In the genomic region with DNA sequence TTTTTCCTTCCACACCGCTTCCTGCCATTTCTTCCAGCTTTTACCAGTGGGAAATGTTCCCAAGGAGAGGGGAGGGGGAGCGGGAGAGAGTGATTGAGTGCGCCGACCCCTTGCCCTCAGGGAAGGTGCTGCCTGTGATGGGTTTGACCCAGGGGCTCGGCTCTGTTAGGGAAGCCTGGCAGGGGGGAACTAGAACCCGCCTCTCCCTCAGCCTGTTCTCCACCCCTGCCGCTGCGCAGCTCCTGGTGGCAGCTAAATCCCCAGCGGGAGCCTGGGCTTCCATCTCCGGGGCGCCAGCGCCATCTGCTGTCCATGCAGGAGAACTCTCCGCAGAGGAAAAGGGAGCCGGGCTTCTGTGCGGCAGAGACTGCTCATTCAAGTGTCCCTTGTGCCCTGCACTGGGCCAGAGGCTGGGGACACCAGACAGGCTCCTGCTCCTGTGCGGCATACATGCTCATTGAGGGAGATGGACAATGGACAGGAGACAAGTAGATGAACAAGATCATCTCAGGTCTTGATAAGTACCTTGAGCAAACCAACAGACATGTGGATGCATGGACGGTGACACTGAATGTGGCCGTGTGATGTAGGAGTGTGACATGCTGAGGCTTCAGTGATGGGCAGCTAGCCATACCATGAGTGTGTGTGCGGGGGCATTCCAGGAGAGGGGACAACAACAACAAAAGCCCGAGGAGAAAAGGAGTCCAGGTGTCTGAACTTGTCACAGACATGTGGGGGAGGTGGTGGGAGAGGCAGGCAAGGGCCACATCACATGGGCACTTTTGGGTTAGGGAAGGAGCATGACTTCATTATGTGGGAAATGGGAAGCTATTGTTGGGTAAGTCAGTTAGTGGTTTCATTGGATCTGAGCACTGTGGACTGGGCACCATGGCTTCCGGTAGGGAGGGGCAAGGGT, we compare ENCODE assay signal across 2 cellular contexts.
TF ChIP-seq lines count a peak whose summit lies in the region.

No MANE protein-coding gene starts in this region.

TF ChIP-seq in A549, 52 proteins besides CTCF, POLR2A, EP300 and RAD21:
- TF ChIP-seq CBX2 (IDR thresholded peaks at IDR 0.05; ENCODE audit: borderline replicate concordance, low read depth) (no peak), SMC3 (IDR thresholded peaks at IDR 0.05) (peak; percentile 95)

TF ChIP-seq in K562, 482 proteins besides CTCF, POLR2A, EP300 and RAD21 (continues in another document):
- peak in 1 of 2 experiments; percentile 86; a peak in 3 of 4 replicates for TF ChIP-seq MAZ (CRISPR knock-in tag; conservative IDR thresholded peaks at IDR 0.05 in 1 of 2, IDR thresholded peaks at IDR 0.05 in 1 of 2)
- peak; percentile 59 for TF ChIP-seq SP1 (CRISPR knock-in tag; IDR thresholded peaks at IDR 0.05)
- TF ChIP-seq, protein P1, sequence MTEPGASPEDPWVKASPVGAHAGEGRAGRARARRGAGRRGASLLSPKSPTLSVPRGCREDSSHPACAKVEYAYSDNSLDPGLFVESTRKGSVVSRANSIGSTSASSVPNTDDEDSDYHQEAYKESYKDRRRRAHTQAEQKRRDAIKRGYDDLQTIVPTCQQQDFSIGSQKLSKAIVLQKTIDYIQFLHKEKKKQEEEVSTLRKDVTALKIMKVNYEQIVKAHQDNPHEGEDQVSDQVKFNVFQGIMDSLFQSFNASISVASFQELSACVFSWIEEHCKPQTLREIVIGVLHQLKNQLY (CRISPR knock-in tag; conservative IDR thresholded peaks at IDR 0.05), result no peak
- TF ChIP-seq POLR2B (IDR thresholded peaks at IDR 0.05; ENCODE audit: low read depth, partially characterized antibody), result no peak
- peak; percentile 33; the same call in 1 of the 2 replicates for TF ChIP-seq CTBP1 (IDR thresholded peaks at IDR 0.05; ENCODE audit: borderline replicate concordance)
- no peak for TF ChIP-seq ZNF707 (CRISPR knock-in tag; conservative IDR thresholded peaks at IDR 0.05)
- 0 out of 2 replicates have a peak, but pooled peaks have one; percentile 38 for TF ChIP-seq LCOR (CRISPR knock-in tag; IDR thresholded peaks at IDR 0.05)
- peak; percentile 14; the same call in 1 of the 2 replicates for TF ChIP-seq HCFC1 (IDR thresholded peaks at IDR 0.05; ENCODE audit: low read depth, low read length)
- peak; percentile 16; the same call in 1 of the 2 replicates for TF ChIP-seq ESRRA (IDR thresholded peaks at IDR 0.05; ENCODE audit: borderline replicate concordance, low read depth)
- peak; percentile 33; the same call in 1 of the 2 replicates for TF ChIP-seq POLR2G (IDR thresholded peaks at IDR 0.05; ENCODE audit: low read depth, low read length)
- TF ChIP-seq, protein P2, sequence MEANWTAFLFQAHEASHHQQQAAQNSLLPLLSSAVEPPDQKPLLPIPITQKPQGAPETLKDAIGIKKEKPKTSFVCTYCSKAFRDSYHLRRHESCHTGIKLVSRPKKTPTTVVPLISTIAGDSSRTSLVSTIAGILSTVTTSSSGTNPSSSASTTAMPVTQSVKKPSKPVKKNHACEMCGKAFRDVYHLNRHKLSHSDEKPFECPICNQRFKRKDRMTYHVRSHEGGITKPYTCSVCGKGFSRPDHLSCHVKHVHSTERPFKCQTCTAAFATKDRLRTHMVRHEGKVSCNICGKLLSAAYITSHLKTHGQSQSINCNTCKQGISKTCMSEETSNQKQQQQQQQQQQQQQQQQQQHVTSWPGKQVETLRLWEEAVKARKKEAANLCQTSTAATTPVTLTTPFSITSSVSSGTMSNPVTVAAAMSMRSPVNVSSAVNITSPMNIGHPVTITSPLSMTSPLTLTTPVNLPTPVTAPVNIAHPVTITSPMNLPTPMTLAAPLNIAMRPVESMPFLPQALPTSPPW (CRISPR knock-in tag; IDR thresholded peaks at IDR 0.05), result peak; percentile 58; the same call in 1 of the 2 replicates
- TF ChIP-seq PHTF2 (CRISPR knock-in tag; IDR thresholded peaks at IDR 0.05), result no peak
- peak; percentile 56; the same call in 1 of the 2 replicates for TF ChIP-seq RB1 (IDR thresholded peaks at IDR 0.05; ENCODE audit: low read depth)
- peak; percentile 48; the same call in 1 of the 2 replicates for TF ChIP-seq TCF3 (CRISPR knock-in tag; IDR thresholded peaks at IDR 0.05)
- TF ChIP-seq CREB1 (IDR thresholded peaks at IDR 0.05), result no peak
- no peak for TF ChIP-seq CREB1 (CRISPR knock-in tag; IDR thresholded peaks at IDR 0.05)
- peak; percentile 87 for TF ChIP-seq CC2D1A (IDR thresholded peaks at IDR 0.05)
- TF ChIP-seq, protein P3, sequence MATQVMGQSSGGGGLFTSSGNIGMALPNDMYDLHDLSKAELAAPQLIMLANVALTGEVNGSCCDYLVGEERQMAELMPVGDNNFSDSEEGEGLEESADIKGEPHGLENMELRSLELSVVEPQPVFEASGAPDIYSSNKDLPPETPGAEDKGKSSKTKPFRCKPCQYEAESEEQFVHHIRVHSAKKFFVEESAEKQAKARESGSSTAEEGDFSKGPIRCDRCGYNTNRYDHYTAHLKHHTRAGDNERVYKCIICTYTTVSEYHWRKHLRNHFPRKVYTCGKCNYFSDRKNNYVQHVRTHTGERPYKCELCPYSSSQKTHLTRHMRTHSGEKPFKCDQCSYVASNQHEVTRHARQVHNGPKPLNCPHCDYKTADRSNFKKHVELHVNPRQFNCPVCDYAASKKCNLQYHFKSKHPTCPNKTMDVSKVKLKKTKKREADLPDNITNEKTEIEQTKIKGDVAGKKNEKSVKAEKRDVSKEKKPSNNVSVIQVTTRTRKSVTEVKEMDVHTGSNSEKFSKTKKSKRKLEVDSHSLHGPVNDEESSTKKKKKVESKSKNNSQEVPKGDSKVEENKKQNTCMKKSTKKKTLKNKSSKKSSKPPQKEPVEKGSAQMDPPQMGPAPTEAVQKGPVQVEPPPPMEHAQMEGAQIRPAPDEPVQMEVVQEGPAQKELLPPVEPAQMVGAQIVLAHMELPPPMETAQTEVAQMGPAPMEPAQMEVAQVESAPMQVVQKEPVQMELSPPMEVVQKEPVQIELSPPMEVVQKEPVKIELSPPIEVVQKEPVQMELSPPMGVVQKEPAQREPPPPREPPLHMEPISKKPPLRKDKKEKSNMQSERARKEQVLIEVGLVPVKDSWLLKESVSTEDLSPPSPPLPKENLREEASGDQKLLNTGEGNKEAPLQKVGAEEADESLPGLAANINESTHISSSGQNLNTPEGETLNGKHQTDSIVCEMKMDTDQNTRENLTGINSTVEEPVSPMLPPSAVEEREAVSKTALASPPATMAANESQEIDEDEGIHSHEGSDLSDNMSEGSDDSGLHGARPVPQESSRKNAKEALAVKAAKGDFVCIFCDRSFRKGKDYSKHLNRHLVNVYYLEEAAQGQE (CRISPR knock-in tag; IDR thresholded peaks at IDR 0.05; ENCODE audit: low read depth), result peak; percentile 47; the same call in 1 of the 2 replicates
- TF ChIP-seq SLC30A9 (CRISPR knock-in tag; IDR thresholded peaks at IDR 0.05), result no peak
- TF ChIP-seq ARID2 (IDR thresholded peaks at IDR 0.05), result peak; percentile 95
- TF ChIP-seq, protein P4, sequence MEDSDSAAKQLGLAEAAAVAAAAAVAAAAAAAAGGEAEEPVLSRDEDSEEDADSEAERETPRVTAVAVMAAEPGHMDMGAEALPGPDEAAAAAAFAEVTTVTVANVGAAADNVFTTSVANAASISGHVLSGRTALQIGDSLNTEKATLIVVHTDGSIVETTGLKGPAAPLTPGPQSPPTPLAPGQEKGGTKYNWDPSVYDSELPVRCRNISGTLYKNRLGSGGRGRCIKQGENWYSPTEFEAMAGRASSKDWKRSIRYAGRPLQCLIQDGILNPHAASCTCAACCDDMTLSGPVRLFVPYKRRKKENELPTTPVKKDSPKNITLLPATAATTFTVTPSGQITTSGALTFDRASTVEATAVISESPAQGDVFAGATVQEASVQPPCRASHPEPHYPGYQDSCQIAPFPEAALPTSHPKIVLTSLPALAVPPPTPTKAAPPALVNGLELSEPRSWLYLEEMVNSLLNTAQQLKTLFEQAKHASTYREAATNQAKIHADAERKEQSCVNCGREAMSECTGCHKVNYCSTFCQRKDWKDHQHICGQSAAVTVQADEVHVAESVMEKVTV (CRISPR knock-in tag; IDR thresholded peaks at IDR 0.05), result peak; percentile 96
- TF ChIP-seq SMARCB1 (IDR thresholded peaks at IDR 0.05; ENCODE audit: insufficient read length, low read depth), result no peak
- peak; percentile 72; the same call in 1 of the 2 replicates for TF ChIP-seq KAT7 (CRISPR knock-in tag; IDR thresholded peaks at IDR 0.05; ENCODE audit: borderline replicate concordance)
- no peak for TF ChIP-seq TAL1 (IDR thresholded peaks at IDR 0.05)
- TF ChIP-seq FOXP1 (CRISPR knock-in tag; IDR thresholded peaks at IDR 0.05), result peak; percentile 38; the same call in 1 of the 2 replicates
- peak; percentile 47 for TF ChIP-seq HMGN3 (IDR thresholded peaks at IDR 0.05; ENCODE audit: borderline replicate concordance, extremely low read depth, insufficient read length, low read depth, low read length)
- TF ChIP-seq TBP (optimal IDR thresholded peaks at IDR 0.05; ENCODE audit: low read depth, low read length), result peak; percentile 20
- no peak for TF ChIP-seq FOSL1 (tag; conservative IDR thresholded peaks at IDR 0.05)
- TF ChIP-seq BCOR (IDR thresholded peaks at IDR 0.05), result no peak
- peak; percentile 99 for TF ChIP-seq SMC3 (conservative IDR thresholded peaks at IDR 0.05; ENCODE audit: insufficient read depth, low read depth, low read length)
- TF ChIP-seq ZNF77 (CRISPR knock-in tag; IDR thresholded peaks at IDR 0.05), result no peak
- no peak for TF ChIP-seq PRPF4 (IDR thresholded peaks at IDR 0.05; ENCODE audit: insufficient read depth, low read depth, low read length, poor library complexity, severe bottlenecking)
- no peak for TF ChIP-seq SMAD2 (IDR thresholded peaks at IDR 0.05; ENCODE audit: low read depth, low read length)
- TF ChIP-seq YY1 (IDR thresholded peaks at IDR 0.05; ENCODE audit: borderline replicate concordance in 1 of 3, control insufficient read depth in 1 of 3, extremely low read depth in 1 of 3, insufficient read depth in 3 of 3, insufficient read length in 1 of 3, insufficient replicate concordance in 2 of 3, low read depth in 1 of 3, low read length in 2 of 3), result peak in 1 of 3 experiments; percentile 49
- TF ChIP-seq KDM1A (IDR thresholded peaks at IDR 0.05), result no peak
- peak; percentile 56 for TF ChIP-seq NEUROD1 (IDR thresholded peaks at IDR 0.05; ENCODE audit: borderline replicate concordance, low read depth, low read length, partially characterized antibody)
- no peak for TF ChIP-seq MIER1 (IDR thresholded peaks at IDR 0.05; ENCODE audit: low read depth)
- peak; percentile 90; the same call in 1 of the 2 replicates for TF ChIP-seq STAG1 (CRISPR knock-in tag; IDR thresholded peaks at IDR 0.05; ENCODE audit: borderline replicate concordance)
- TF ChIP-seq, protein P5, sequence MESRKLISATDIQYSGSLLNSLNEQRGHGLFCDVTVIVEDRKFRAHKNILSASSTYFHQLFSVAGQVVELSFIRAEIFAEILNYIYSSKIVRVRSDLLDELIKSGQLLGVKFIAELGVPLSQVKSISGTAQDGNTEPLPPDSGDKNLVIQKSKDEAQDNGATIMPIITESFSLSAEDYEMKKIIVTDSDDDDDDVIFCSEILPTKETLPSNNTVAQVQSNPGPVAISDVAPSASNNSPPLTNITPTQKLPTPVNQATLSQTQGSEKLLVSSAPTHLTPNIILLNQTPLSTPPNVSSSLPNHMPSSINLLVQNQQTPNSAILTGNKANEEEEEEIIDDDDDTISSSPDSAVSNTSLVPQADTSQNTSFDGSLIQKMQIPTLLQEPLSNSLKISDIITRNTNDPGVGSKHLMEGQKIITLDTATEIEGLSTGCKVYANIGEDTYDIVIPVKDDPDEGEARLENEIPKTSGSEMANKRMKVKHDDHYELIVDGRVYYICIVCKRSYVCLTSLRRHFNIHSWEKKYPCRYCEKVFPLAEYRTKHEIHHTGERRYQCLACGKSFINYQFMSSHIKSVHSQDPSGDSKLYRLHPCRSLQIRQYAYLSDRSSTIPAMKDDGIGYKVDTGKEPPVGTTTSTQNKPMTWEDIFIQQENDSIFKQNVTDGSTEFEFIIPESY (CRISPR knock-in tag; IDR thresholded peaks at IDR 0.05), result peak; percentile 21; the same call in 1 of the 2 replicates
- TF ChIP-seq, protein P6, sequence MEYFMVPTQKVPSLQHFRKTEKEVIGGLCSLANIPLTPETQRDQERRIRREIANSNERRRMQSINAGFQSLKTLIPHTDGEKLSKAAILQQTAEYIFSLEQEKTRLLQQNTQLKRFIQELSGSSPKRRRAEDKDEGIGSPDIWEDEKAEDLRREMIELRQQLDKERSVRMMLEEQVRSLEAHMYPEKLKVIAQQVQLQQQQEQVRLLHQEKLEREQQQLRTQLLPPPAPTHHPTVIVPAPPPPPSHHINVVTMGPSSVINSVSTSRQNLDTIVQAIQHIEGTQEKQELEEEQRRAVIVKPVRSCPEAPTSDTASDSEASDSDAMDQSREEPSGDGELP (CRISPR knock-in tag; IDR thresholded peaks at IDR 0.05; ENCODE audit: borderline replicate concordance), result peak; percentile 76; the same call in 1 of the 2 replicates
- TF ChIP-seq, protein P7, sequence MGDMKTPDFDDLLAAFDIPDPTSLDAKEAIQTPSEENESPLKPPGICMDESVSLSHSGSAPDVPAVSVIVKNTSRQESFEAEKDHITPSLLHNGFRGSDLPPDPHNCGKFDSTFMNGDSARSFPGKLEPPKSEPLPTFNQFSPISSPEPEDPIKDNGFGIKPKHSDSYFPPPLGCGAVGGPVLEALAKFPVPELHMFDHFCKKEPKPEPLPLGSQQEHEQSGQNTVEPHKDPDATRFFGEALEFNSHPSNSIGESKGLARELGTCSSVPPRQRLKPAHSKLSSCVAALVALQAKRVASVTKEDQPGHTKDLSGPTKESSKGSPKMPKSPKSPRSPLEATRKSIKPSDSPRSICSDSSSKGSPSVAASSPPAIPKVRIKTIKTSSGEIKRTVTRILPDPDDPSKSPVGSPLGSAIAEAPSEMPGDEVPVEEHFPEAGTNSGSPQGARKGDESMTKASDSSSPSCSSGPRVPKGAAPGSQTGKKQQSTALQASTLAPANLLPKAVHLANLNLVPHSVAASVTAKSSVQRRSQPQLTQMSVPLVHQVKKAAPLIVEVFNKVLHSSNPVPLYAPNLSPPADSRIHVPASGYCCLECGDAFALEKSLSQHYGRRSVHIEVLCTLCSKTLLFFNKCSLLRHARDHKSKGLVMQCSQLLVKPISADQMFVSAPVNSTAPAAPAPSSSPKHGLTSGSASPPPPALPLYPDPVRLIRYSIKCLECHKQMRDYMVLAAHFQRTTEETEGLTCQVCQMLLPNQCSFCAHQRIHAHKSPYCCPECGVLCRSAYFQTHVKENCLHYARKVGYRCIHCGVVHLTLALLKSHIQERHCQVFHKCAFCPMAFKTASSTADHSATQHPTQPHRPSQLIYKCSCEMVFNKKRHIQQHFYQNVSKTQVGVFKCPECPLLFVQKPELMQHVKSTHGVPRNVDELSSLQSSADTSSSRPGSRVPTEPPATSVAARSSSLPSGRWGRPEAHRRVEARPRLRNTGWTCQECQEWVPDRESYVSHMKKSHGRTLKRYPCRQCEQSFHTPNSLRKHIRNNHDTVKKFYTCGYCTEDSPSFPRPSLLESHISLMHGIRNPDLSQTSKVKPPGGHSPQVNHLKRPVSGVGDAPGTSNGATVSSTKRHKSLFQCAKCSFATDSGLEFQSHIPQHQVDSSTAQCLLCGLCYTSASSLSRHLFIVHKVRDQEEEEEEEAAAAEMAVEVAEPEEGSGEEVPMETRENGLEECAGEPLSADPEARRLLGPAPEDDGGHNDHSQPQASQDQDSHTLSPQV (IDR thresholded peaks at IDR 0.05), result peak; percentile 73
- no peak for TF ChIP-seq HDAC6 (IDR thresholded peaks at IDR 0.05; ENCODE audit: low read depth, low read length)
- TF ChIP-seq CXXC5 (CRISPR knock-in tag; IDR thresholded peaks at IDR 0.05), result peak; percentile 67
- no peak for TF ChIP-seq CEBPG (CRISPR knock-in tag; IDR thresholded peaks at IDR 0.05)
- TF ChIP-seq CEBPG (tag; conservative IDR thresholded peaks at IDR 0.05 in 1 of 2, IDR thresholded peaks at IDR 0.05 in 1 of 2), result no peak
- TF ChIP-seq MTA3 (IDR thresholded peaks at IDR 0.05; ENCODE audit: borderline replicate concordance), result 0 out of 2 replicates have a peak, but pooled peaks have one; percentile 13
- TF ChIP-seq NRF1 (conservative IDR thresholded peaks at IDR 0.05 in 1 of 2, IDR thresholded peaks at IDR 0.05 in 1 of 2), result peak; percentile 80 to 83
- peak; percentile 14 for TF ChIP-seq ZFP36 (IDR thresholded peaks at IDR 0.05; ENCODE audit: low read depth, low read length, partially characterized antibody)
